In the genomic region with DNA sequence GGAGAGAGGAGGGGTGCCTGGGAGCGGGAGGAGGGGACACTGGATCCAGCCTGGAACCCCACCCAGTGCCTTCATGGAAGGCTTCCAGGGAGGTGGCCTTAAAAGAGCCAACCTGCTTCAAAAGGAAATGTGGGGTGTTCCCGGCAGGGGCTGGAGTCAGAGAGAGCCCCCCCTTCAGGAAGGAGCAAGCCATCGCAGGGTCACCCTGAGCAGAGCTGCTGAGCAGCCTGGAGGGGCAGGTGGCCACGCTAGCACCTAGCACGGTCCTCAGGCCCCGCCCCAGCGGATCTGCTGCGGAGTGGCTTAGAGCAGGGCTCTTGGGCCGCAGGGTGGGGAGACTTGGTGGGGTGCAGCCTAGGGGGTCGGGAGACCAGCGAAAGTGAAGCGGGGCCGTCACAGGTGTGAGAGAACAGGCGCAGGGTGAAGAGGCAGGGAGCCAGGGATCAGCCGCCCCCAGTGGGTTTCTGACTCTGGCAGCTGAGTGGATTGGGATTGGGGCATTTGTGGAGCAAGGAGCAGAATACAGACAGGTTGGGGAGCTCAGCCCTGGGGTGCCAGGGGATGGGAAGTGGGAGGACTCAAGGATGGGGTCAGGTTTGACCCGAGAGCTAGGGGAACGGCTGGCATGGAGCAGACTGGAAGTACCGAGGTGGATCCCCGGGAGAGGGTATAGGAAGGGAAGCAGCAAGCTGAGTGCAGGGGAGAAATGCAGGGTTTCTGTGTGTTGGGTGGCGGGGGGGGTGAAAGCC, we compare ENCODE assay signal across 1 cellular context.
TF ChIP-seq lines count a peak whose summit lies in the region.

No MANE protein-coding gene starts in this region.

TF ChIP-seq in GM12878, 131 proteins besides CTCF, POLR2A, EP300 and RAD21:
- TF ChIP-seq STAT1 (conservative IDR thresholded peaks at IDR 0.05): no peak
- TF ChIP-seq, protein P1, sequence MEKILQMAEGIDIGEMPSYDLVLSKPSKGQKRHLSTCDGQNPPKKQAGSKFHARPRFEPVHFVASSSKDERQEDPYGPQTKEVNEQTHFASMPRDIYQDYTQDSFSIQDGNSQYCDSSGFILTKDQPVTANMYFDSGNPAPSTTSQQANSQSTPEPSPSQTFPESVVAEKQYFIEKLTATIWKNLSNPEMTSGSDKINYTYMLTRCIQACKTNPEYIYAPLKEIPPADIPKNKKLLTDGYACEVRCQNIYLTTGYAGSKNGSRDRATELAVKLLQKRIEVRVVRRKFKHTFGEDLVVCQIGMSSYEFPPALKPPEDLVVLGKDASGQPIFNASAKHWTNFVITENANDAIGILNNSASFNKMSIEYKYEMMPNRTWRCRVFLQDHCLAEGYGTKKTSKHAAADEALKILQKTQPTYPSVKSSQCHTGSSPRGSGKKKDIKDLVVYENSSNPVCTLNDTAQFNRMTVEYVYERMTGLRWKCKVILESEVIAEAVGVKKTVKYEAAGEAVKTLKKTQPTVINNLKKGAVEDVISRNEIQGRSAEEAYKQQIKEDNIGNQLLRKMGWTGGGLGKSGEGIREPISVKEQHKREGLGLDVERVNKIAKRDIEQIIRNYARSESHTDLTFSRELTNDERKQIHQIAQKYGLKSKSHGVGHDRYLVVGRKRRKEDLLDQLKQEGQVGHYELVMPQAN (conservative IDR thresholded peaks at IDR 0.05): no peak
- no peak for TF ChIP-seq SIX5 (IDR thresholded peaks at IDR 0.05; ENCODE audit: low read depth, low read length, severe bottlenecking)
- TF ChIP-seq NR2F1 (conservative IDR thresholded peaks at IDR 0.05): no peak
- TF ChIP-seq, protein P2, sequence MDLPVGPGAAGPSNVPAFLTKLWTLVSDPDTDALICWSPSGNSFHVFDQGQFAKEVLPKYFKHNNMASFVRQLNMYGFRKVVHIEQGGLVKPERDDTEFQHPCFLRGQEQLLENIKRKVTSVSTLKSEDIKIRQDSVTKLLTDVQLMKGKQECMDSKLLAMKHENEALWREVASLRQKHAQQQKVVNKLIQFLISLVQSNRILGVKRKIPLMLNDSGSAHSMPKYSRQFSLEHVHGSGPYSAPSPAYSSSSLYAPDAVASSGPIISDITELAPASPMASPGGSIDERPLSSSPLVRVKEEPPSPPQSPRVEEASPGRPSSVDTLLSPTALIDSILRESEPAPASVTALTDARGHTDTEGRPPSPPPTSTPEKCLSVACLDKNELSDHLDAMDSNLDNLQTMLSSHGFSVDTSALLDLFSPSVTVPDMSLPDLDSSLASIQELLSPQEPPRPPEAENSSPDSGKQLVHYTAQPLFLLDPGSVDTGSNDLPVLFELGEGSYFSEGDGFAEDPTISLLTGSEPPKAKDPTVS (IDR thresholded peaks at IDR 0.05; ENCODE audit: low read depth, low read length): no peak
- no peak for TF ChIP-seq BRCA1 (IDR thresholded peaks at IDR 0.05; ENCODE audit: low read depth, low read length)
- TF ChIP-seq TARDBP (IDR thresholded peaks at IDR 0.05; ENCODE audit: borderline replicate concordance): no peak
- TF ChIP-seq NRF1 (conservative IDR thresholded peaks at IDR 0.05; ENCODE audit: low read depth, low read length): no peak
- TF ChIP-seq, protein P3, sequence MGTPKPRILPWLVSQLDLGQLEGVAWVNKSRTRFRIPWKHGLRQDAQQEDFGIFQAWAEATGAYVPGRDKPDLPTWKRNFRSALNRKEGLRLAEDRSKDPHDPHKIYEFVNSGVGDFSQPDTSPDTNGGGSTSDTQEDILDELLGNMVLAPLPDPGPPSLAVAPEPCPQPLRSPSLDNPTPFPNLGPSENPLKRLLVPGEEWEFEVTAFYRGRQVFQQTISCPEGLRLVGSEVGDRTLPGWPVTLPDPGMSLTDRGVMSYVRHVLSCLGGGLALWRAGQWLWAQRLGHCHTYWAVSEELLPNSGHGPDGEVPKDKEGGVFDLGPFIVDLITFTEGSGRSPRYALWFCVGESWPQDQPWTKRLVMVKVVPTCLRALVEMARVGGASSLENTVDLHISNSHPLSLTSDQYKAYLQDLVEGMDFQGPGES (IDR thresholded peaks at IDR 0.05): no peak
- TF ChIP-seq, protein P4, sequence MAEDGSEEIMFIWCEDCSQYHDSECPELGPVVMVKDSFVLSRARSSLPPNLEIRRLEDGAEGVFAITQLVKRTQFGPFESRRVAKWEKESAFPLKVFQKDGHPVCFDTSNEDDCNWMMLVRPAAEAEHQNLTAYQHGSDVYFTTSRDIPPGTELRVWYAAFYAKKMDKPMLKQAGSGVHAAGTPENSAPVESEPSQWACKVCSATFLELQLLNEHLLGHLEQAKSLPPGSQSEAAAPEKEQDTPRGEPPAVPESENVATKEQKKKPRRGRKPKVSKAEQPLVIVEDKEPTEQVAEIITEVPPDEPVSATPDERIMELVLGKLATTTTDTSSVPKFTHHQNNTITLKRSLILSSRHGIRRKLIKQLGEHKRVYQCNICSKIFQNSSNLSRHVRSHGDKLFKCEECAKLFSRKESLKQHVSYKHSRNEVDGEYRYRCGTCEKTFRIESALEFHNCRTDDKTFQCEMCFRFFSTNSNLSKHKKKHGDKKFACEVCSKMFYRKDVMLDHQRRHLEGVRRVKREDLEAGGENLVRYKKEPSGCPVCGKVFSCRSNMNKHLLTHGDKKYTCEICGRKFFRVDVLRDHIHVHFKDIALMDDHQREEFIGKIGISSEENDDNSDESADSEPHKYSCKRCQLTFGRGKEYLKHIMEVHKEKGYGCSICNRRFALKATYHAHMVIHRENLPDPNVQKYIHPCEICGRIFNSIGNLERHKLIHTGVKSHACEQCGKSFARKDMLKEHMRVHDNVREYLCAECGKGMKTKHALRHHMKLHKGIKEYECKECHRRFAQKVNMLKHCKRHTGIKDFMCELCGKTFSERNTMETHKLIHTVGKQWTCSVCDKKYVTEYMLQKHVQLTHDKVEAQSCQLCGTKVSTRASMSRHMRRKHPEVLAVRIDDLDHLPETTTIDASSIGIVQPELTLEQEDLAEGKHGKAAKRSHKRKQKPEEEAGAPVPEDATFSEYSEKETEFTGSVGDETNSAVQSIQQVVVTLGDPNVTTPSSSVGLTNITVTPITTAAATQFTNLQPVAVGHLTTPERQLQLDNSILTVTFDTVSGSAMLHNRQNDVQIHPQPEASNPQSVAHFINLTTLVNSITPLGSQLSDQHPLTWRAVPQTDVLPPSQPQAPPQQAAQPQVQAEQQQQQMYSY (CRISPR knock-in tag; IDR thresholded peaks at IDR 0.05): no peak
- TF ChIP-seq LARP7 (IDR thresholded peaks at IDR 0.05): no peak
- no peak for TF ChIP-seq ATF7 (IDR thresholded peaks at IDR 0.05; ENCODE audit: low read depth)
- TF ChIP-seq TCF7 (IDR thresholded peaks at IDR 0.05; ENCODE audit: borderline replicate concordance): no peak
- TF ChIP-seq, protein P5, sequence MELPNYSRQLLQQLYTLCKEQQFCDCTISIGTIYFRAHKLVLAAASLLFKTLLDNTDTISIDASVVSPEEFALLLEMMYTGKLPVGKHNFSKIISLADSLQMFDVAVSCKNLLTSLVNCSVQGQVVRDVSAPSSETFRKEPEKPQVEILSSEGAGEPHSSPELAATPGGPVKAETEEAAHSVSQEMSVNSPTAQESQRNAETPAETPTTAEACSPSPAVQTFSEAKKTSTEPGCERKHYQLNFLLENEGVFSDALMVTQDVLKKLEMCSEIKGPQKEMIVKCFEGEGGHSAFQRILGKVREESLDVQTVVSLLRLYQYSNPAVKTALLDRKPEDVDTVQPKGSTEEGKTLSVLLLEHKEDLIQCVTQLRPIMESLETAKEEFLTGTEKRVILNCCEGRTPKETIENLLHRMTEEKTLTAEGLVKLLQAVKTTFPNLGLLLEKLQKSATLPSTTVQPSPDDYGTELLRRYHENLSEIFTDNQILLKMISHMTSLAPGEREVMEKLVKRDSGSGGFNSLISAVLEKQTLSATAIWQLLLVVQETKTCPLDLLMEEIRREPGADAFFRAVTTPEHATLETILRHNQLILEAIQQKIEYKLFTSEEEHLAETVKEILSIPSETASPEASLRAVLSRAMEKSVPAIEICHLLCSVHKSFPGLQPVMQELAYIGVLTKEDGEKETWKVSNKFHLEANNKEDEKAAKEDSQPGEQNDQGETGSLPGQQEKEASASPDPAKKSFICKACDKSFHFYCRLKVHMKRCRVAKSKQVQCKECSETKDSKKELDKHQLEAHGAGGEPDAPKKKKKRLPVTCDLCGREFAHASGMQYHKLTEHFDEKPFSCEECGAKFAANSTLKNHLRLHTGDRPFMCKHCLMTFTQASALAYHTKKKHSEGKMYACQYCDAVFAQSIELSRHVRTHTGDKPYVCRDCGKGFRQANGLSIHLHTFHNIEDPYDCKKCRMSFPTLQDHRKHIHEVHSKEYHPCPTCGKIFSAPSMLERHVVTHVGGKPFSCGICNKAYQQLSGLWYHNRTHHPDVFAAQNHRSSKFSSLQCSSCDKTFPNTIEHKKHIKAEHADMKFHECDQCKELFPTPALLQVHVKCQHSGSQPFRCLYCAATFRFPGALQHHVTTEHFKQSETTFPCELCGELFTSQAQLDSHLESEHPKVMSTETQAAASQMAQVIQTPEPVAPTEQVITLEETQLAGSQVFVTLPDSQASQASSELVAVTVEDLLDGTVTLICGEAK (IDR thresholded peaks at IDR 0.05; ENCODE audit: borderline replicate concordance): no peak
- no peak for TF ChIP-seq HDAC6 (IDR thresholded peaks at IDR 0.05; ENCODE audit: unreplicated experiment)
- TF ChIP-seq TAF1 (IDR thresholded peaks at IDR 0.05; ENCODE audit: borderline replicate concordance, low read depth, low read length): no peak
- TF ChIP-seq ASH2L (IDR thresholded peaks at IDR 0.05; ENCODE audit: borderline replicate concordance, low read depth): no peak
